11 cellular contexts compared by ENCODE assay signal in genomic region chr1:106268070-106268469, GRCh38.
A peak's percentile ranks its signal among the peaks of the same experiment; 100 is the strongest.
DNase-seq lines count a peak whose midpoint lies in the region; ATAC-seq and TF ChIP-seq lines count a peak whose summit lies in the region.
"Had no signal": no experiment of that assay in that cellular context is flagged by ENCODE, and none has a peak within 500 bp of the region (broad histone marks: within the 10 kb centered on the region; RNA-seq: fewer than 3 reads in every experiment).

No MANE protein-coding gene starts in this region.

- CTCF ChIA-PET in MCF 10A (lab: Yijun Ruan, JAX), result interaction anchor here (0.6 to 1.8 kb wide), 12 partner anchors 9 to 1488 kb away, joined by 3 to 5 read pairs (median 3); no protein-coding TSS in a partner anchor

- no peaks in the 10 kb centered on the region for H3K27me3 Mint-ChIP-seq in MCF 10A (ENCODE audit: insufficient read depth, unreplicated experiment)
- H3K27me3 Mint-ChIP-seq in type B pancreatic cell, result no peaks in the 10 kb centered on the region
- H3K27me3 Mint-ChIP-seq in stimulated activated naive CD8-positive, alpha-beta T cell treated with anti-CD3 and anti-CD28 coated beads, Interleukin-15, amount 100 ng/mL, for 72 hours, result no peaks in the 10 kb centered on the region

- peak; percentile 71 for DNase-seq in MCF 10A (ENCODE audit: unreplicated experiment)
- DNase-seq in breast epithelium (ENCODE audit: low spot score in 2 of 2), result no peak
- peak; percentile 34 for DNase-seq in NCI-H748 treated with DMSO at 0.1 percent for 48 hours (lab: John Stamatoyannopoulos, UW)
- peak; percentile 68 for DNase-seq in choroid plexus epithelial cell (ENCODE audit: low read depth)
- no peak for DNase-seq in type B pancreatic cell (ENCODE audit: extremely low spot score, unreplicated experiment)
- no peak for DNase-seq in iPS-NIHi7 (ENCODE audit: extremely low spot score)
- no peak for DNase-seq in stimulated activated naive CD8-positive, alpha-beta T cell treated with anti-CD3 and anti-CD28 coated beads, Interleukin-15, amount 100 ng/mL, for 72 hours
- DNase-seq: islet precursor cell, spleen had no signal

- intact Hi-C loops in MCF 10A (cut with micrococcal nuclease) (loop anchor here (5.0 kb wide), 3 partner anchors 246 to 1486 kb away; no protein-coding TSS in a partner anchor), breast epithelium (cut with DNase I; ENCODE audit: low total_unique reads) (no loop called here)

- TF ChIP-seq CTCF in MCF 10A (IDR thresholded peaks at IDR 0.05; ENCODE audit: unreplicated experiment), result peak; percentile 49
- TF ChIP-seq CTCF in breast epithelium (IDR thresholded peaks at IDR 0.05), result no peak
- peak; percentile 66 for TF ChIP-seq CTCF in choroid plexus epithelial cell (conservative IDR thresholded peaks at IDR 0.05; ENCODE audit: low read depth, low read length)
- peak; percentile 60 for TF ChIP-seq CTCF in type B pancreatic cell (conservative IDR thresholded peaks at IDR 0.05)

- no peak overlapping the region for H3K4me3 Mint-ChIP-seq in MCF 10A (ENCODE audit: unreplicated experiment)
- no peak overlapping the region for H3K4me3 Mint-ChIP-seq in type B pancreatic cell
- H3K4me3 Mint-ChIP-seq in stimulated activated naive CD8-positive, alpha-beta T cell treated with anti-CD3 and anti-CD28 coated beads, Interleukin-15, amount 100 ng/mL, for 72 hours, result no peak overlapping the region

- no TSS peak for BruUV-seq in MCF 10A (replicated peaks; lab: Mats Ljungman, UMichigan)

- no peaks in the 10 kb centered on the region for H3K27me3 ChIP-seq in breast epithelium
- H3K27me3 ChIP-seq: BLaER1 treated with 17β-estradiol and CSF1 and Interleukin-3, amounts not matched to agents 10 nM and 100 nM; spleen had no signal

- H3K27ac Mint-ChIP-seq in MCF 10A (ENCODE audit: low read depth, unreplicated experiment), result no peak overlapping the region
- H3K27ac Mint-ChIP-seq in type B pancreatic cell, result no peak overlapping the region
- no peak overlapping the region for H3K27ac Mint-ChIP-seq in stimulated activated naive CD8-positive, alpha-beta T cell treated with anti-CD3 and anti-CD28 coated beads, Interleukin-15, amount 100 ng/mL, for 72 hours

- H3K9me3 ChIP-seq in breast epithelium, result peaks cover 0 to 11% of the 10 kb centered on the region in 2 donors

- H3K9me3 Mint-ChIP-seq in MCF 10A (ENCODE audit: unreplicated experiment) (peaks cover 10% of the 10 kb centered on the region), type B pancreatic cell (no peaks in the 10 kb centered on the region)
- peaks cover 15 to 26% of the 10 kb centered on the region in 2 donors for H3K9me3 Mint-ChIP-seq in stimulated activated naive CD8-positive, alpha-beta T cell treated with anti-CD3 and anti-CD28 coated beads, Interleukin-15, amount 100 ng/mL, for 72 hours

- H3K4me3 ChIP-seq in breast epithelium (no peak overlapping the region), choroid plexus epithelial cell (ENCODE audit: low read depth, low read length) (no peak overlapping the region)
- H3K4me3 ChIP-seq: BLaER1 treated with 17β-estradiol and CSF1 and Interleukin-3, amounts not matched to agents 10 nM and 100 nM; spleen had no signal

- no peak for ATAC-seq in HG02798 (IDR thresholded peaks at IDR 0.05; ENCODE audit: poor library complexity, unreplicated experiment)
- no peak for ATAC-seq in stimulated activated naive CD8-positive, alpha-beta T cell treated with anti-CD3 and anti-CD28 coated beads, Interleukin-15, amount 100 ng/mL, for 72 hours

- H3K4me1 Mint-ChIP-seq in MCF 10A (ENCODE audit: insufficient read depth, unreplicated experiment) (peaks cover 10% of the 10 kb centered on the region), type B pancreatic cell (ENCODE audit: unreplicated experiment) (no peaks in the 10 kb centered on the region)
- H3K4me1 Mint-ChIP-seq in stimulated activated naive CD8-positive, alpha-beta T cell treated with anti-CD3 and anti-CD28 coated beads, Interleukin-15, amount 100 ng/mL, for 72 hours, result no peaks in the 10 kb centered on the region

- H3K36me3 Mint-ChIP-seq in MCF 10A (ENCODE audit: insufficient read depth, unreplicated experiment) (no peaks in the 10 kb centered on the region), type B pancreatic cell (no peaks in the 10 kb centered on the region)

- no peak for TF ChIP-seq POLR2A in breast epithelium (IDR thresholded peaks at IDR 0.05)

- H3K4me1 ChIP-seq in breast epithelium, result no peaks in the 10 kb centered on the region
- H3K4me1 ChIP-seq: BLaER1 treated with 17β-estradiol and CSF1 and Interleukin-3, amounts not matched to agents 10 nM and 100 nM; spleen had no signal

- no peaks in the 10 kb centered on the region for H3K36me3 ChIP-seq in breast epithelium
- H3K36me3 ChIP-seq: BLaER1 treated with 17β-estradiol and CSF1 and Interleukin-3, amounts not matched to agents 10 nM and 100 nM; spleen had no signal

- H3K27ac ChIP-seq in breast epithelium, result no peak overlapping the region
- H3K27ac ChIP-seq: BLaER1 treated with 17β-estradiol and CSF1 and Interleukin-3, amounts not matched to agents 10 nM and 100 nM; spleen had no signal

- POLR2A ChIA-PET in MCF 10A (lab: Yijun Ruan, JAX), result no interaction called here

Comparison
In these comparisons a context has a peak if more than half of its experiments do, and no peak if none do; other contexts are left out.
1. DNase-seq: peak in MCF 10A (single experiment), NCI-H748 treated with DMSO at 0.1 percent for 48 hours (single experiment) and choroid plexus epithelial cell (single experiment); none in breast epithelium (0 of 2), type B pancreatic cell (single experiment), iPS-NIHi7 (single experiment) and stimulated activated naive CD8-positive, alpha-beta T cell treated with anti-CD3 and anti-CD28 coated beads, Interleukin-15, amount 100 ng/mL, for 72 hours (0 of 2).
2. CTCF ChIP-seq: peak in MCF 10A (single experiment), choroid plexus epithelial cell (single experiment) and type B pancreatic cell (single experiment); none in breast epithelium (0 of 3).